In the genomic region with DNA sequence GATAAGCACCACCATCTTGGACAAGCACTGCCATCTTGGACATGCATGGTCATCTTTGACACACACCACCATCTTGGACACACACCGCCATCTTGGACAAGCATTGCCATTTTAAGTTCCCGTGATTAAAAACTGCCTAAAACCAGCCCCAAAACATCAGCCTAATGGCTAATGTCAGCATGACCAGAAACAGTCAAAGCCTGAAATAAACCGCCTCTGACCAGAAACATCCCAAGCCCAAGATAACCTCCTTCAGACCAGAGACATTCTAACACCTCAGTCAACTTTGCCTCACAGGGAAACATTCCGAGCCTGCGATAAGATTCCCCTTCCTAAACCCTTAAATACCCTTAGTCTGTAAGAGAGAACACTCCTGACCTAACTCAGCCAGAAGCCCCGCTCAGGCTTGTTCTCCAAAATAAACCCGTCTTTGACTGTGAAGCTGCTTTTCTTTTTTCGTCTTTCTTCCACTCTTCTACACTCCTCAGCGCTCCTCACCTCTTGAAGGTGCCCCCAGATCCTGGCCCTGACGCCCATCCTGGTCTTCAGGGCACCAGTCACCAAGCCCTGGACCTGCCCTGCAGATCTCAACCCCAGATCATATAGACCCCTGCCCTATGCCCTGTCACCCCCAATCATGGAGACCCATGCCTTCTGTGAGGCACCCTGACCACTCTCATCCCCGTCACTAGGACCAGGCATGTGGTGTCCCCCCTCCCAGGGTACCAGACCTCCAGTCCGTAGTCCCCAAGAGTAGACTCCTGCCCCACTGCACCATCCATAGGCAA, we compare ENCODE assay signal across 12 cellular contexts. TPM values are rescaled to one million over a fixed set of nuclear protein-coding genes. Genes with fewer than 3 reads are reported as not detected.
DNase-seq lines count a peak whose midpoint lies in the region; ATAC-seq and TF ChIP-seq lines count a peak whose summit lies in the region.
"Had no signal": no experiment of that assay in that cellular context is flagged by ENCODE, and none has a peak within 500 bp of the region (broad histone marks: within the 10 kb centered on the region; RNA-seq: fewer than 3 reads in every experiment).

No MANE protein-coding gene starts in this region.

- no peak overlapping the region for H3K27ac Mint-ChIP-seq in activated CD4-positive, alpha-beta memory T cell treated with anti-CD3 and anti-CD28 coated beads for 36 hours

- peaks cover 14 to 32% (median 23%) of the 10 kb centered on the region in 4 donors for H3K4me1 ChIP-seq in esophagus muscularis mucosa
- H3K4me1 ChIP-seq: right lobe of liver, SJCRH30 had no signal

- peak; percentile 1 for DNase-seq in activated CD4-positive, alpha-beta T cell treated with anti-CD3 and anti-CD28 coated beads for 48 hours
- DNase-seq in activated CD4-positive, alpha-beta T cell treated with anti-CD3 and anti-CD28 coated beads for 4 hours: no peak
- DNase-seq in activated CD4-positive, alpha-beta memory T cell treated with anti-CD3 and anti-CD28 coated beads for 36 hours: peak; percentile 7
- DNase-seq in esophagus muscularis mucosa (ENCODE audit: extremely low spot score) (peak; percentile 68), GM19240 (ENCODE audit: insufficient read length, low spot score) (no peak), NCI-H187 treated with DMSO at 0.1 percent for 48 hours (lab: John Stamatoyannopoulos, UW) (no peak)
- DNase-seq in stimulated activated CD8-positive, alpha-beta memory T cell treated with anti-CD3 and anti-CD28 coated beads, Interleukin-4, amount 100 ng/mL, for 48 hours: peak; percentile 19
- DNase-seq: kidney glomerular epithelial cell, SJCRH30 had no signal

- no peak overlapping the region for H3K4me3 ChIP-seq in esophagus muscularis mucosa
- H3K4me3 ChIP-seq: cardiac muscle cell, right lobe of liver, SJCRH30 had no signal

- H3K27me3 ChIP-seq in esophagus muscularis mucosa: no peaks in the 10 kb centered on the region
- H3K27me3 ChIP-seq: cardiac muscle cell, right lobe of liver, SJCRH30 had no signal

- no peaks in the 10 kb centered on the region for H3K27me3 Mint-ChIP-seq in activated CD4-positive, alpha-beta memory T cell treated with anti-CD3 and anti-CD28 coated beads for 36 hours

- POLR2A ChIA-PET in activated CD4-positive, alpha-beta memory T cell treated with anti-CD3 and anti-CD28 coated beads for 36 hours (lab: Charles Lee): no interaction called here

- TF ChIP-seq POLR2A in esophagus muscularis mucosa (IDR thresholded peaks at IDR 0.05; ENCODE audit: low read depth): no peak

- peaks cover 53% of the 10 kb centered on the region for H3K36me3 Mint-ChIP-seq in activated CD4-positive, alpha-beta memory T cell treated with anti-CD3 and anti-CD28 coated beads for 36 hours

- H3K36me3 ChIP-seq in esophagus muscularis mucosa: peaks cover 0 to 3% (median 0%) of the 10 kb centered on the region in 4 donors
- H3K36me3 ChIP-seq: cardiac muscle cell, right lobe of liver had no signal

- H3K4me1 Mint-ChIP-seq in activated CD4-positive, alpha-beta memory T cell treated with anti-CD3 and anti-CD28 coated beads for 36 hours (ENCODE audit: low read depth): peaks cover 13% of the 10 kb centered on the region

- TF ChIP-seq EP300 in esophagus muscularis mucosa (IDR thresholded peaks at IDR 0.05): no peak

- H3K9me3 Mint-ChIP-seq in activated CD4-positive, alpha-beta memory T cell treated with anti-CD3 and anti-CD28 coated beads for 36 hours: peaks cover 39% of the 10 kb centered on the region

- CTCF ChIA-PET in activated CD4-positive, alpha-beta memory T cell treated with anti-CD3 and anti-CD28 coated beads for 36 hours (lab: Charles Lee): no interaction called here

- ATAC-seq in GM21528 (IDR thresholded peaks at IDR 0.05; ENCODE audit: low FRiP score, unreplicated experiment): no peak
- ATAC-seq: right lobe of liver had no signal

- no peak overlapping the region for H3K27ac ChIP-seq in esophagus muscularis mucosa (replicated peaks in 1 of 4)
- H3K27ac ChIP-seq: cardiac muscle cell, right lobe of liver, SJCRH30 had no signal

- 91% methylated on average over 12 of the region's 12 CpGs for WGBS in esophagus muscularis mucosa

- no peak overlapping the region for H3K4me3 Mint-ChIP-seq in activated CD4-positive, alpha-beta memory T cell treated with anti-CD3 and anti-CD28 coated beads for 36 hours

- H3K9me3 ChIP-seq in esophagus muscularis mucosa: no peaks in the 10 kb centered on the region
- H3K9me3 ChIP-seq: right lobe of liver had no signal

- intact Hi-C loops in activated CD4-positive, alpha-beta memory T cell treated with anti-CD3 and anti-CD28 coated beads for 36 hours (cut with micrococcal nuclease): no loop called here
- intact Hi-C loops in esophagus muscularis mucosa (cut with DNase I): no loop called here

- no peak for TF ChIP-seq CTCF in esophagus muscularis mucosa (IDR thresholded peaks at IDR 0.05)

RNA-seq across cellular contexts. Expression of gene ASMTL, which starts 3.7 kb away (rescaled TPM):
- 10 to 100 TPM; 65.2 to 67.4 TPM for total RNA-seq in activated CD4-positive, alpha-beta memory T cell treated with anti-CD3 and anti-CD28 coated beads for 36 hours
- 10 to 100 TPM; 28.7 to 52.2 (median 32.8) TPM for total RNA-seq in esophagus muscularis mucosa

RNA-seq across cellular contexts. Expression of gene SLC25A6, which starts 57.1 kb away (rescaled TPM):
- total RNA-seq in activated CD4-positive, alpha-beta memory T cell treated with anti-CD3 and anti-CD28 coated beads for 36 hours: 100 to 1,000 TPM; 399 to 407 TPM
- total RNA-seq in esophagus muscularis mucosa: 100 to 1,000 TPM; 266 to 339 (median 313) TPM

Comparison
In these comparisons a context has a peak if more than half of its experiments do, and no peak if none do; other contexts are left out.
1. DNase-seq: peak in activated CD4-positive, alpha-beta T cell treated with anti-CD3 and anti-CD28 coated beads for 48 hours (single experiment), activated CD4-positive, alpha-beta memory T cell treated with anti-CD3 and anti-CD28 coated beads for 36 hours (single experiment), esophagus muscularis mucosa (single experiment) and stimulated activated CD8-positive, alpha-beta memory T cell treated with anti-CD3 and anti-CD28 coated beads, Interleukin-4, amount 100 ng/mL, for 48 hours (single experiment); none in activated CD4-positive, alpha-beta T cell treated with anti-CD3 and anti-CD28 coated beads for 4 hours (0 of 2), GM19240 (single experiment) and NCI-H187 treated with DMSO at 0.1 percent for 48 hours (single experiment).